ENCODE assay signal across 9 cellular contexts in genomic region chr5:75338408-75338807, GRCh38. TPM values are rescaled to one million over a fixed set of nuclear protein-coding genes. Genes with fewer than 3 reads are reported as not detected.
A peak's percentile ranks its signal among the peaks of the same experiment; 100 is the strongest.
DNase-seq lines count a peak whose midpoint lies in the region; ATAC-seq and TF ChIP-seq lines count a peak whose summit lies in the region.
"Had no signal": no experiment of that assay in that cellular context is flagged by ENCODE, and none has a peak within 500 bp of the region (broad histone marks: within the 10 kb centered on the region; RNA-seq: fewer than 3 reads in every experiment).

No MANE protein-coding gene starts in this region.

- H3K27me3 ChIP-seq in cardiac muscle cell (no peaks in the 10 kb centered on the region), liver (ENCODE audit: control insufficient read depth in 4 of 4, insufficient read depth in 4 of 4, low read length in 3 of 4) (no peaks in the 10 kb centered on the region), upper lobe of right lung (no peaks in the 10 kb centered on the region)

- 46% methylated on average over 2 of the region's 2 CpGs for WGBS in liver

- TF ChIP-seq CTCF in cardiac muscle cell (IDR thresholded peaks at IDR 0.05; ENCODE audit: low read depth, low read length), result no peak
- TF ChIP-seq CTCF in astrocyte of the spinal cord (IDR thresholded peaks at IDR 0.05; ENCODE audit: low read depth, low read length), result no peak
- no peak for TF ChIP-seq CTCF in liver (IDR thresholded peaks at IDR 0.05; ENCODE audit: low read depth, low read length, missing input control)
- TF ChIP-seq CTCF in upper lobe of right lung (IDR thresholded peaks at IDR 0.05), result no peak

- peaks cover 31% of the 10 kb centered on the region for H3K4me1 ChIP-seq in cardiac muscle cell (ENCODE audit: low read depth)
- peaks cover 0 to 42% (median 20%) of the 10 kb centered on the region in 4 donors for H3K4me1 ChIP-seq in liver (ENCODE audit: control insufficient read depth in 4 of 4, insufficient read depth in 4 of 4, low read length in 3 of 4)
- peaks cover 6% of the 10 kb centered on the region for H3K4me1 ChIP-seq in upper lobe of right lung

- H3K9me3 ChIP-seq in cardiac muscle cell (ENCODE audit: low read depth) (no peaks in the 10 kb centered on the region), liver (ENCODE audit: control insufficient read depth in 4 of 4, low read length in 3 of 4) (no peaks in the 10 kb centered on the region), upper lobe of right lung (no peaks in the 10 kb centered on the region)

- TF ChIP-seq RAD21 in liver (IDR thresholded peaks at IDR 0.05), result no peak

- in situ Hi-C loops in astrocyte of the spinal cord (cut with HindIII; ENCODE audit: low sequenced_read_pairs), result no loop called here

- H3K4me3 ChIP-seq in cardiac muscle cell (peak overlapping the region; percentile 72), astrocyte of the spinal cord (ENCODE audit: low read depth, low read length) (peak overlapping the region; percentile 89), liver (ENCODE audit: low read depth in 1 of 3, low read length in 3 of 3) (peak overlapping the region; percentile 56 to 89 (median 85)), upper lobe of right lung (peak overlapping the region; percentile 70)

- DNase-seq in cardiac muscle cell (ENCODE audit: low read depth in 1 of 2, low spot score in 1 of 2) (no peak), Right ventricle myocardium inferior (ENCODE audit: missing footprints) (no peak), astrocyte of the spinal cord (ENCODE audit: low read depth, low spot score) (no peak), upper lobe of right lung (no peak), NCI-H82 (lab: John Stamatoyannopoulos, UW) (no peak)
- DNase-seq: activated B cell treated with CpG ODN at 0.5 μM for 24 hours had no signal

- H3K27ac ChIP-seq in cardiac muscle cell (peak overlapping the region; percentile 98), liver (ENCODE audit: low read depth in 1 of 2, low read length in 2 of 2) (peak overlapping the region in 1 of 2 donors; percentile 96), upper lobe of right lung (no peak overlapping the region)

- intact Hi-C loops in Right ventricle myocardium inferior (cut with DNase I), result loop anchor here (5.0 to 10.0 kb wide), 2 partner anchors 169 to 284 kb away; partner anchors contain the start of gene GCNT4
- intact Hi-C loops in upper lobe of right lung (cut with DNase I), result no loop called here

- H3K36me3 ChIP-seq in cardiac muscle cell, result peaks cover 6% of the 10 kb centered on the region
- peaks cover 0 to under 1% (median 0%) of the 10 kb centered on the region in 4 donors for H3K36me3 ChIP-seq in liver (ENCODE audit: control insufficient read depth in 4 of 4, insufficient read depth in 3 of 4, low read depth in 1 of 4, low read length in 3 of 4)
- peaks cover 5% of the 10 kb centered on the region for H3K36me3 ChIP-seq in upper lobe of right lung

- H3K9ac ChIP-seq in liver (ENCODE audit: low read depth in 1 of 2, low read length in 2 of 2), result peak overlapping the region in 1 of 2 donors; percentile 38

- ATAC-seq in Right ventricle myocardium inferior (no peak), upper lobe of right lung (no peak), HG03108 (IDR thresholded peaks at IDR 0.05; ENCODE audit: unreplicated experiment) (no peak), HG02642 (IDR thresholded peaks at IDR 0.05; ENCODE audit: poor library complexity, unreplicated experiment) (no peak)

TF ChIP-seq in liver, 16 proteins besides CTCF, POLR2A, EP300 and RAD21:
- TF ChIP-seq TAF1 (conservative IDR thresholded peaks at IDR 0.05) (no peak), YY1 (IDR thresholded peaks at IDR 0.05) (no peak), HNF4G (IDR thresholded peaks at IDR 0.05) (no peak), SP1 (IDR thresholded peaks at IDR 0.05) (no peak), RXRA (IDR thresholded peaks at IDR 0.05) (no peak)
- TF ChIP-seq, protein P1, sequence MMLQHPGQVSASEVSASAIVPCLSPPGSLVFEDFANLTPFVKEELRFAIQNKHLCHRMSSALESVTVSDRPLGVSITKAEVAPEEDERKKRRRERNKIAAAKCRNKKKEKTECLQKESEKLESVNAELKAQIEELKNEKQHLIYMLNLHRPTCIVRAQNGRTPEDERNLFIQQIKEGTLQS (IDR thresholded peaks at IDR 0.05), result no peak
- TF ChIP-seq, protein P2, sequence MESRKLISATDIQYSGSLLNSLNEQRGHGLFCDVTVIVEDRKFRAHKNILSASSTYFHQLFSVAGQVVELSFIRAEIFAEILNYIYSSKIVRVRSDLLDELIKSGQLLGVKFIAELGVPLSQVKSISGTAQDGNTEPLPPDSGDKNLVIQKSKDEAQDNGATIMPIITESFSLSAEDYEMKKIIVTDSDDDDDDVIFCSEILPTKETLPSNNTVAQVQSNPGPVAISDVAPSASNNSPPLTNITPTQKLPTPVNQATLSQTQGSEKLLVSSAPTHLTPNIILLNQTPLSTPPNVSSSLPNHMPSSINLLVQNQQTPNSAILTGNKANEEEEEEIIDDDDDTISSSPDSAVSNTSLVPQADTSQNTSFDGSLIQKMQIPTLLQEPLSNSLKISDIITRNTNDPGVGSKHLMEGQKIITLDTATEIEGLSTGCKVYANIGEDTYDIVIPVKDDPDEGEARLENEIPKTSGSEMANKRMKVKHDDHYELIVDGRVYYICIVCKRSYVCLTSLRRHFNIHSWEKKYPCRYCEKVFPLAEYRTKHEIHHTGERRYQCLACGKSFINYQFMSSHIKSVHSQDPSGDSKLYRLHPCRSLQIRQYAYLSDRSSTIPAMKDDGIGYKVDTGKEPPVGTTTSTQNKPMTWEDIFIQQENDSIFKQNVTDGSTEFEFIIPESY (IDR thresholded peaks at IDR 0.05), result no peak
TF ChIP-seq in liver: peak in this region for 0.

RNA-seq across cellular contexts. Expression of gene HMGCR, which starts 1.4 kb away (rescaled TPM):
- total RNA-seq in cardiac muscle cell (34.0 and 72.9 TPM in 2 replicates), Right ventricle myocardium inferior (9.6 TPM), liver (100 to 1,000 TPM; 129 to 237 TPM), upper lobe of right lung (96.5 TPM)
- polyA plus RNA-seq in cardiac muscle cell (42.2 and 68.9 TPM in 2 replicates), liver (10 to 100 TPM; 12.4 to 25.6 TPM)
